ENCODE assay signal across 7 cellular contexts in the genomic region with DNA sequence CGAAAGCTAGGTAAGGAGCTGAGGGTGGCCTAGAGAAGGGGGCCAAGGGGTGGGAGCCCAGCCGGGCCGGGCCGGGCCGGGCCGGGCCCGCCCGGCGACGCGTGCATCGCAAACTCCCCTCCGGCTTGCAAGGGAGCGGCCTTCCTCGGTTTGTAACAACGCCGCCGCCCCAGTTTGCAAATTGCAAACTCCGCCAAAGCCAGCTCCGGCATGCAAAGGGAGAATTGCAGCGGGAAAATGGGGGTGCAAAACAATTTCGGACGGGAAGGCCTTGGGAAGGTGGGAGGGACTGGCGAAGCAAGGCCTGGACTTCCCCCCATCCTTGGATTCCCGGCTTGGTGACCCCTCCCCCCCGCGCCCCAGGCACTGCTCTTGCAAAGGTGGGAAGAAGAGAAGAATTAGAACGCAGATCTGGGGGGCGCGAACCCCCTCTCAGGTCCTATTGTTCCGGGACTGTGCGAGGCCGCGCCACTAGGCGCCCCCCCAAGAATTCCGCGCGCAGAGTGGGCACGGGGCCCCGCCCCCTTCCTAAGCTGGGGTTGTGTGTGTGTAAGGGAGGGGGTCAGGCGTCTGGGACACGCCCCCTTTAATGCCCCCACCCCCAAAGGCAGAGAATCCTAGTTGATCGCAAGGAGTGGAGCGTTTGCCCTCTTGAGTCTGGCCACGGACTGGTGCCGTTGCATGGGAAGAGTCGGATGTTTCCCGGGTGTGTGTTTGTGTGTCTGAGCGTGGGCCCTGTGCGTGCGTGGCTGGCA. TPM values are rescaled to one million over a fixed set of nuclear protein-coding genes. Genes with fewer than 3 reads are reported as not detected.
DNase-seq lines count a peak whose midpoint lies in the region; ATAC-seq and TF ChIP-seq lines count a peak whose summit lies in the region.

No MANE protein-coding gene starts in this region.

- H3K27ac ChIP-seq in dorsolateral prefrontal cortex = peak overlapping the region; percentile 65 to 99 (median 96)

- H3K27me3 ChIP-seq in dorsolateral prefrontal cortex = no peaks in the 10 kb centered on the region

- intact Hi-C loops in dorsolateral prefrontal cortex (cut with DNase I) = loop anchor here (1.0 to 5.0 kb wide), 3 partner anchors 49 to 85 kb away; a partner anchor contains a TSS

- DNase-seq in M059J (ENCODE audit: low read depth) (peak; percentile 58), dorsolateral prefrontal cortex (peak in 7 of 10 donors; percentile 22 to 59 (median 26)), lung microvascular endothelial cell (ENCODE audit: low read depth in 2 of 2) (peak; percentile 23 to 43), middle frontal gyrus (ENCODE audit: extremely low spot score, low spot score) (no peak)
- peak; percentile 65 for DNase-seq in stimulated activated naive CD8-positive, alpha-beta T cell treated with anti-CD3 and anti-CD28 coated beads, Interleukin-15, Interleukin-2, amounts not matched to agents 100 U/mL and 50 U/mL, for 24 hours

- ATAC-seq in stimulated activated naive CD8-positive, alpha-beta T cell treated with anti-CD3 and anti-CD28 coated beads, Interleukin-15, Interleukin-2, amounts not matched to agents 100 U/mL and 50 U/mL, for 24 hours = no peak

- no peak for TF ChIP-seq CTCF in WI38 (IDR thresholded peaks at IDR 0.05; ENCODE audit: low read depth, low read length)
- no peak for TF ChIP-seq CTCF in dorsolateral prefrontal cortex (IDR thresholded peaks at IDR 0.05 in 54 of 56, conservative IDR thresholded peaks at IDR 0.05 in 2 of 56; ENCODE audit: low read depth in 1 of 56, partially characterized antibody in 56 of 56)

- H3K4me3 ChIP-seq in GM08714 (ENCODE audit: low read length) (peak overlapping the region; percentile 86), WI38 (ENCODE audit: low read depth, low read length) (peak overlapping the region; percentile 65), dorsolateral prefrontal cortex (peak overlapping the region; percentile 57 to 99 (median 79))

RNA-seq across cellular contexts. Expression of a gene that starts 0.9 kb away (rescaled TPM):
- total RNA-seq in M059J (2014; rRNA removed; shearing (Covaris generic)) = 1.3 and 4.5 TPM in 2 replicates
- total RNA-seq in dorsolateral prefrontal cortex = 10 to 100 TPM; 38.2 to 68.5 (median 52.3) TPM
- total RNA-seq in lung microvascular endothelial cell = 1.1 and 2.0 TPM in 2 replicates

RNA-seq across cellular contexts. Expression of a gene that starts 10.8 kb away (rescaled TPM):
- 0.17 TPM in 1 of 2 replicates, not detected in the other for total RNA-seq in M059J (2014; rRNA removed; shearing (Covaris generic))
- total RNA-seq in dorsolateral prefrontal cortex (1 to 10 TPM in 50 of 120 experiments, under 1 TPM in 56, not detected in 14; 0.32 to 3.1 (median 0.94) TPM), lung microvascular endothelial cell (4.6 and 12.5 TPM in 2 replicates)

RNA-seq across cellular contexts. Expression of a gene that starts 11.6 kb away (rescaled TPM):
- total RNA-seq in M059J (2014; rRNA removed; shearing (Covaris generic)) = 122 and 129 TPM in 2 replicates
- 10 to 100 TPM; 39.0 to 64.8 (median 49.4) TPM for total RNA-seq in dorsolateral prefrontal cortex
- 87.6 and 105 TPM in 2 replicates for total RNA-seq in lung microvascular endothelial cell

RNA-seq across cellular contexts. Expression of a gene that starts 48.0 kb away (rescaled TPM):
- total RNA-seq in M059J (2014; rRNA removed; shearing (Covaris generic)) = 28.9 and 43.3 TPM in 2 replicates
- total RNA-seq in dorsolateral prefrontal cortex = 10 to 100 TPM in 95 of 120 experiments, 1 to 10 TPM in 25; 5.4 to 32.8 (median 12.9) TPM
- total RNA-seq in lung microvascular endothelial cell = 18.1 and 18.3 TPM in 2 replicates

RNA-seq across cellular contexts. Expression of a gene that starts 50.1 kb away (rescaled TPM):
- 9.9 and 26.5 TPM in 2 replicates for total RNA-seq in M059J (2014; rRNA removed; shearing (Covaris generic))
- total RNA-seq in dorsolateral prefrontal cortex (100 to 1,000 TPM in 105 of 120 experiments, 10 to 100 TPM in 15; 80.9 to 146 (median 113) TPM), lung microvascular endothelial cell (5.0 and 6.3 TPM in 2 replicates)
